ENCODE assay signal across 8 cellular contexts in the genomic region with DNA sequence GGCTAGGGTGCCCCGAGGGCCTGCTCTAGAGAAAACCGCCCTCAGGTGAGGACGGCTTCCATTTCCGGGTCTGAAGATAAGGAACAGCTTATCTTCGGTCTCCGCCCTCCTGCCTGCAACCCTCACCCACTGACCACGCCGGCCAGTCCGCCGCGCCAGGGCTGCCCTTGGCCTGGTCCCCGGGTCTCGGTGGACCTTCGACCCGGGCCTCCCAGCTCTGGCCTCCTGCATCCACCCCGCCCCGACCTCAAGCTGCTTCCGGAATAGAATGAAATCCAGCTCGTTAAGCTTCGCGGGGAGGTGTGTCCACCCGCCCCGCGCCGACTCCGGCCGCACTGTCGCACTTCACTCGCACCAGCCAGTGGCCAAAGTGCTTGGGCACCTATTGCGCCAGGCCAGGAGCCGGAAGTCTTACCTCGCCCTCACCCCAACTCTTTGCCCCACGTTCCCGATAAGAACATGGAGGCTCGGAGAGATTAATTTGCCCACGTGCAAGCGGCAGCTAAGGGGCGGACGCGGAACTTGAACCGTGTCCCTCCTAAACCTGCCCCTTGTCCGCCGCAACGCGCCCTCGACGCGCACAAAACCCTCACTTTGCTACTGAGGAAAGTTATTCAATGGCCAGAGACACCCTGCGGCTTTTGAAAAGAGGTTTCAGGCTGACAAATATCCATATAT. TPM values are rescaled to one million over a fixed set of nuclear protein-coding genes. Genes with fewer than 3 reads are reported as not detected.
DNase-seq lines count a peak whose midpoint lies in the region; ATAC-seq and TF ChIP-seq lines count a peak whose summit lies in the region.

No MANE protein-coding gene starts in this region.

- DNase-seq in Peyer's patch (peak; percentile 25 to 93 (median 90)), ecto neural progenitor cell (ENCODE audit: low spot score) (peak; percentile 69), mucosa of descending colon (peak; percentile 92 to 93 (median 93)), uterus (no peak), NK-92 (lab: John Stamatoyannopoulos, UW; ENCODE audit: unreplicated experiment) (no peak)

- ATAC-seq in mucosa of descending colon (peak; percentile 67), HG03045 (IDR thresholded peaks at IDR 0.05; ENCODE audit: unreplicated experiment) (no peak), GM18858 (IDR thresholded peaks at IDR 0.05; ENCODE audit: unreplicated experiment) (no peak)

- intact Hi-C loops in mucosa of descending colon (cut with DNase I, micrococcal nuclease) (loop anchor here in 1 of 2 donors (5.0 kb wide), 1 partner anchor 97 kb away; no protein-coding TSS in a partner anchor), uterus (cut with DNase I; ENCODE audit: low total_unique reads) (loop anchor here (5.0 kb wide), 1 partner anchor 102 kb away; a partner anchor contains a TSS)

- no peaks in the 10 kb centered on the region for H3K9me3 ChIP-seq in Peyer's patch
- no peaks in the 10 kb centered on the region for H3K9me3 ChIP-seq in mucosa of descending colon
- no peaks in the 10 kb centered on the region for H3K9me3 ChIP-seq in uterus

- H3K4me3 ChIP-seq in GM08714 (ENCODE audit: low read length) (peak overlapping the region; percentile 62; the same call in 1 of the 2 replicates), Peyer's patch (peak overlapping the region; percentile 65 to 92 (median 76)), mucosa of descending colon (peak overlapping the region; percentile 92), uterus (peak overlapping the region; percentile 42 to 65)

- H3K36me3 ChIP-seq in Peyer's patch, result no peaks in the 10 kb centered on the region
- H3K36me3 ChIP-seq in mucosa of descending colon (ENCODE audit: low read depth), result no peaks in the 10 kb centered on the region
- H3K36me3 ChIP-seq in uterus, result no peaks in the 10 kb centered on the region

- H3K27me3 ChIP-seq in Peyer's patch (no peaks in the 10 kb centered on the region), uterus (no peaks in the 10 kb centered on the region)

- TF ChIP-seq POLR2A in Peyer's patch (IDR thresholded peaks at IDR 0.05) (peak; percentile 39 to 47), uterus (IDR thresholded peaks at IDR 0.05) (no peak)

- TF ChIP-seq CTCF in Peyer's patch (IDR thresholded peaks at IDR 0.05) (peak in 1 of 6 experiments; percentile 4), mucosa of descending colon (IDR thresholded peaks at IDR 0.05) (no peak), uterus (IDR thresholded peaks at IDR 0.05) (no peak)

- H3K4me1 ChIP-seq in Peyer's patch (peaks cover 0 to 66% (median 10%) of the 10 kb centered on the region in 4 donors), mucosa of descending colon (ENCODE audit: low read depth) (peaks cover 51% of the 10 kb centered on the region), uterus (peaks cover 0 to 12% of the 10 kb centered on the region in 2 donors)

- H3K27ac ChIP-seq in Peyer's patch (peak overlapping the region; percentile 4 to 94 (median 90)), uterus (no peak overlapping the region)

RNA-seq across cellular contexts. Expression of a gene that starts 0.7 kb away (rescaled TPM):
- total RNA-seq in Peyer's patch (100 to 1,000 TPM in 3 of 4 donors, 10 to 100 TPM in 1; 13.2 to 142 (median 134) TPM), mucosa of descending colon (100 to 1,000 TPM in 1 of 3 donors, 10 to 100 TPM in 2; 57.9 to 140 (median 96.5) TPM), uterus (10 to 100 TPM in 1 of 4 donors, 1 to 10 TPM in 1, under 1 TPM in 2; under 0.01 to 12.5 (median 2.6) TPM)

RNA-seq across cellular contexts. Expression of a gene that starts 23.6 kb away (rescaled TPM):
- total RNA-seq in Peyer's patch (10 to 100 TPM; 25.6 to 80.0 (median 42.7) TPM), mucosa of descending colon (10 to 100 TPM; 45.1 to 50.2 (median 47.4) TPM), uterus (10 to 100 TPM in 2 of 4 donors, 1 to 10 TPM in 2; 2.0 to 34.9 (median 14.9) TPM)

RNA-seq across cellular contexts. Expression of a gene that starts 24.3 kb away (rescaled TPM):
- 10 to 100 TPM in 2 of 4 donors, 1 to 10 TPM in 2; 3.3 to 12.1 (median 8.4) TPM for total RNA-seq in Peyer's patch
- total RNA-seq in mucosa of descending colon, result 1 to 10 TPM; 5.9 to 9.7 (median 7.3) TPM
- 10 to 100 TPM in 1 of 4 donors, 1 to 10 TPM in 3; 5.4 to 11.5 (median 6.9) TPM for total RNA-seq in uterus

RNA-seq across cellular contexts. Expression of a gene that starts 53.9 kb away (rescaled TPM):
- total RNA-seq in Peyer's patch (1 to 10 TPM in 2 of 4 donors, not detected in 2; 1.1 to 2.8 TPM), mucosa of descending colon (1 to 10 TPM in 1 of 3 donors, under 1 TPM in 2; 0.14 to 2.0 (median 0.55) TPM), uterus (not detected)

Comparison
In these comparisons a context has a peak if more than half of its experiments do, and no peak if none do; other contexts are left out.
1. DNase-seq: peak in Peyer's patch (3 of 3), ecto neural progenitor cell (single experiment) and mucosa of descending colon (3 of 3); none in uterus (0 of 2) and NK-92 (single experiment).
2. H3K27ac ChIP-seq: peak in Peyer's patch (4 of 4); none in uterus (0 of 2).
3. POLR2A ChIP-seq: peak in Peyer's patch (2 of 2); none in uterus (0 of 2).
4. Peak in every context shown above with its lines, with median percentiles within 50 percentile points of each other: H3K4me3 ChIP-seq.